8 cellular contexts compared by ENCODE assay signal in the genomic region with DNA sequence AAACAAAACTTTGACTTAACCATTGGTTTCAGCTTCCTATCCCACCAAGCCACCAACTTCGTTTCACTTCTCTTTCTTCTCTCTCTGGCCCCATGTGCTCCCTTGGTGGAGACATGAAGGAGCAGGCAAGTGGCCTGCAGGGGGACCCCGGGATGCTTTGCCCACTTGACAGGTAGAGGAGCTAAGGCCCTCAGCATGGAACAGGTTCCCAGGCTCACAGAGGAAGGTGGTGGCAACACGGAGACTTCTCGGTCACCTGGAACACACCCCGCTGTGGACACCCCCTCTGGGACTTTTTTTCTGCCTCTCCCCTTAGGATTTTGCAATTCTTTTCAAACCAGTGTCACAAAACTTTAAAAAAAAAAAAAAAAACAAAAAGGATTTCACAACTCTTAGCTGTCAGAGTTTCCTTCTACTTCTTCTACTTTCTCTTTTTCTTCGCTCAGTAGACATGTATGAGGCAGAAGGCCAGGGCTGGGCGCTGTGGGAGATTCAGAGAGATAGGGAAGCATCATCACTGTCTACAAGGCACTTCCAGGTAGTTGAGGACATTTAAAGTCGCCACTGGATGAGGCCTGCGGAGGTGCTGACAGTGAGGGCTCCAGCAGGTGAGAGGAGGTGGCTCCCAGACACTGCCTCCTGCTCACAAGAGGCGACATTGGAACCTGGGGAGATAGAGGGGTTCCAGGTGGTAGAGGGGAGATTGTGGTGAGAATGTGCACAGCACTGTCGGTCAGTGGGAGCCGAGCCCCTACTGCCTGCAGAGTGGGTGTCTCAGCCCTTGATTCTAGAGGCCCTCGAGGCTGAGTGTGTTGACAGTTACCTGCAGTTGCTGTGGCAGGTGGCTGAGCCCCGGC.
DNase-seq lines count a peak whose midpoint lies in the region; ATAC-seq and TF ChIP-seq lines count a peak whose summit lies in the region.

No MANE protein-coding gene starts in this region.

- TF ChIP-seq CTCF in GM12874 (IDR thresholded peaks at IDR 0.05; ENCODE audit: insufficient read depth, low read depth, low read length): peak; percentile 69

- CTCF ChIA-PET in activated CD8-positive, alpha-beta T cell treated with anti-CD3 and anti-CD28 coated beads, Interleukin-2, amount 10 ng/mL, durations not matched to agents 7 days and 5 days (lab: Charles Lee): interaction anchor here (0.6 to 2.8 kb wide), 11 partner anchors 8 to 219 kb away, joined by 3 to 11 read pairs (median 4); a partner anchor contains a TSS

- H3K36me3 Mint-ChIP-seq in activated CD8-positive, alpha-beta T cell treated with anti-CD3 and anti-CD28 coated beads, Interleukin-2, amount 10 ng/mL, durations not matched to agents 7 days and 5 days (ENCODE audit: low read depth): no peaks in the 10 kb centered on the region

- POLR2A ChIA-PET in activated CD8-positive, alpha-beta T cell treated with anti-CD3 and anti-CD28 coated beads, Interleukin-2, amount 10 ng/mL, durations not matched to agents 7 days and 5 days (lab: Charles Lee): interaction anchor here (0.8 kb wide), 1 partner anchor 199 kb away, joined by 3 read pairs; no protein-coding TSS in a partner anchor

- H3K4me3 Mint-ChIP-seq in activated CD8-positive, alpha-beta T cell treated with anti-CD3 and anti-CD28 coated beads, Interleukin-2, amount 10 ng/mL, durations not matched to agents 7 days and 5 days: no peak overlapping the region

- peak; percentile 70 for ATAC-seq in GM19468 (IDR thresholded peaks at IDR 0.05; ENCODE audit: extremely low read depth, unreplicated experiment)
- ATAC-seq in HG03520 (IDR thresholded peaks at IDR 0.05; ENCODE audit: unreplicated experiment): peak; percentile 80
- ATAC-seq in activated CD8-positive, alpha-beta T cell treated with anti-CD3 and anti-CD28 coated beads, Interleukin-2, amount 10 ng/mL, durations not matched to agents 7 days and 5 days: peak; percentile 62

- H3K4me1 Mint-ChIP-seq in activated CD8-positive, alpha-beta T cell treated with anti-CD3 and anti-CD28 coated beads, Interleukin-2, amount 10 ng/mL, durations not matched to agents 7 days and 5 days (ENCODE audit: low read depth): peaks cover 28% of the 10 kb centered on the region

- peak; percentile 44 for DNase-seq in activated CD8-positive, alpha-beta T cell treated with anti-CD3 and anti-CD28 coated beads, Interleukin-2, amount 10 ng/mL, durations not matched to agents 7 days and 5 days
- peak; percentile 69 for DNase-seq in mesenteric fat pad (ENCODE audit: low spot score)
- DNase-seq in ureter (ENCODE audit: low spot score): no peak
- no peak for DNase-seq in NCI-H1930 (lab: John Stamatoyannopoulos, UW)
- no peak for DNase-seq in COLO829 (ENCODE audit: low spot score)

- H3K27ac Mint-ChIP-seq in activated CD8-positive, alpha-beta T cell treated with anti-CD3 and anti-CD28 coated beads, Interleukin-2, amount 10 ng/mL, durations not matched to agents 7 days and 5 days: no peak overlapping the region

- H3K27me3 Mint-ChIP-seq in activated CD8-positive, alpha-beta T cell treated with anti-CD3 and anti-CD28 coated beads, Interleukin-2, amount 10 ng/mL, durations not matched to agents 7 days and 5 days (ENCODE audit: low read depth): peaks cover 2% of the 10 kb centered on the region

- H3K9me3 Mint-ChIP-seq in activated CD8-positive, alpha-beta T cell treated with anti-CD3 and anti-CD28 coated beads, Interleukin-2, amount 10 ng/mL, durations not matched to agents 7 days and 5 days (ENCODE audit: insufficient read depth): no peaks in the 10 kb centered on the region

Comparison
In these comparisons a context has a peak if more than half of its experiments do, and no peak if none do; other contexts are left out.
1. DNase-seq: peak in activated CD8-positive, alpha-beta T cell treated with anti-CD3 and anti-CD28 coated beads, Interleukin-2, amount 10 ng/mL, durations not matched to agents 7 days and 5 days (single experiment) and mesenteric fat pad (single experiment); none in ureter (single experiment), NCI-H1930 (0 of 2) and COLO829 (single experiment).
2. Peak in every context shown above with its lines, with median percentiles within 50 percentile points of each other: ATAC-seq.